Comparison of ENCODE assay signal across 1 cellular context in the genomic region with DNA sequence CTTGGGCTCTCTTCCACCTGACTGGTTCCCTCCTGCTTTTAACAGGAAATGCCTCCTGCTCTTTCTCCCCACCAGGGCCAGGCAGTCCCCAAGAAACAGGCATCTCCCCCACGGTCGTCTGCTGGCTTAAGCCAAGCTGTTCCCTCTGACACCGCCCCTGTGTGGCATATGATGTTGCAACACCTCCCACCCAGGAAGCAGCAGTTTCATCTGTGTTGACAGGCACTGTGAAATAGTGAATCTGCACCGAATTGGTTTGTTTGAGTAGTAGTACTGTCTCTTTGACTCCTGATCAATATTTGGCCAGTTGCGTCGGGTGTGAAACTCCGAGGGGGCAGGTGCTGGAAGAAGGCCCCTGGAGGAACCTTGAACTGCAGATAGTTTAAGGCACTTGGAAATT.
A peak's percentile ranks its signal among the peaks of the same experiment; 100 is the strongest.
TF ChIP-seq lines count a peak whose summit lies in the region.

No MANE protein-coding gene starts in this region.

TF ChIP-seq in HepG2, 621 proteins besides CTCF, POLR2A, EP300 and RAD21 (continued from another document and continues in another):
- TF ChIP-seq MLX (CRISPR knock-in tag; IDR thresholded peaks at IDR 0.05) (peak; percentile 38; the same call in 1 of the 2 replicates), BCLAF1 (IDR thresholded peaks at IDR 0.05) (no peak), GABPB1 (CRISPR knock-in tag; IDR thresholded peaks at IDR 0.05) (peak; percentile 39; the same call in 1 of the 2 replicates), GFI1 (CRISPR knock-in tag; IDR thresholded peaks at IDR 0.05; ENCODE audit: borderline replicate concordance) (0 out of 2 replicates have a peak, but pooled peaks have one; percentile 24), ZNF564 (CRISPR knock-in tag; IDR thresholded peaks at IDR 0.05) (0 out of 2 replicates have a peak, but pooled peaks have one; percentile 27), ZFAT (CRISPR knock-in tag; conservative IDR thresholded peaks at IDR 0.05) (peak; percentile 95), LRRFIP1 (CRISPR knock-in tag; conservative IDR thresholded peaks at IDR 0.05) (no peak), THYN1 (CRISPR knock-in tag; IDR thresholded peaks at IDR 0.05; ENCODE audit: borderline replicate concordance, low read depth) (no peak), KLF16 (CRISPR knock-in tag; IDR thresholded peaks at IDR 0.05) (0 out of 4 replicates have a peak, but pooled peaks of 1 of the 2 experiments have one; percentile 35), ZSCAN9 (CRISPR knock-in tag; IDR thresholded peaks at IDR 0.05; ENCODE audit: borderline replicate concordance) (no peak), FOXJ3 (CRISPR knock-in tag; IDR thresholded peaks at IDR 0.05; ENCODE audit: borderline replicate concordance) (peak; percentile 70; the same call in 1 of the 2 replicates), FOXK1 (CRISPR knock-in tag; IDR thresholded peaks at IDR 0.05; ENCODE audit: borderline replicate concordance, low read depth) (peak; percentile 38; the same call in 1 of the 2 replicates), MED1 (CRISPR knock-in tag; IDR thresholded peaks at IDR 0.05) (peak; percentile 32; the same call in 1 of the 2 replicates), SALL1 (CRISPR knock-in tag; IDR thresholded peaks at IDR 0.05) (peak; percentile 91), ZFP37 (CRISPR knock-in tag; IDR thresholded peaks at IDR 0.05; ENCODE audit: borderline replicate concordance) (no peak), SRSF9 (IDR thresholded peaks at IDR 0.05; ENCODE audit: borderline replicate concordance, insufficient read depth, low read depth, low read length, poor library complexity, severe bottlenecking) (no peak), JDP2 (CRISPR knock-in tag; IDR thresholded peaks at IDR 0.05; ENCODE audit: borderline replicate concordance) (no peak), HMG20A (CRISPR knock-in tag; IDR thresholded peaks at IDR 0.05; ENCODE audit: borderline replicate concordance) (peak; percentile 23; the same call in 1 of the 2 replicates), NR2F2 (IDR thresholded peaks at IDR 0.05; ENCODE audit: borderline replicate concordance, low read depth) (no peak), ZNF790 (CRISPR knock-in tag; IDR thresholded peaks at IDR 0.05; ENCODE audit: borderline replicate concordance) (no peak), NONO (IDR thresholded peaks at IDR 0.05) (no peak), NONO (CRISPR knock-in tag; conservative IDR thresholded peaks at IDR 0.05) (peak; percentile 85), MEF2D (CRISPR knock-in tag; IDR thresholded peaks at IDR 0.05) (peak; percentile 69; the same call in 1 of the 2 replicates), FOXO4 (CRISPR knock-in tag; conservative IDR thresholded peaks at IDR 0.05) (0 out of 2 replicates have a peak, but pooled peaks have one; percentile 27), TBX3 (IDR thresholded peaks at IDR 0.05; ENCODE audit: borderline replicate concordance) (0 out of 2 replicates have a peak, but pooled peaks have one; percentile 29), ZNF205 (CRISPR knock-in tag; IDR thresholded peaks at IDR 0.05) (peak; percentile 26; the same call in 1 of the 2 replicates), PRDM4 (CRISPR knock-in tag; IDR thresholded peaks at IDR 0.05; ENCODE audit: borderline replicate concordance) (no peak), ZNF280D (CRISPR knock-in tag; IDR thresholded peaks at IDR 0.05) (peak; percentile 50; the same call in 1 of the 2 replicates), JUND (CRISPR knock-in tag; IDR thresholded peaks at IDR 0.05) (peak; percentile 46; the same call in 1 of the 2 replicates), ZNF7 (CRISPR knock-in tag; IDR thresholded peaks at IDR 0.05) (no peak), IKZF5 (CRISPR knock-in tag; IDR thresholded peaks at IDR 0.05) (no peak; the same call in 1 of the 2 replicates), MZF1 (CRISPR knock-in tag; IDR thresholded peaks at IDR 0.05; ENCODE audit: borderline replicate concordance) (no peak)
- TF ChIP-seq, protein P1, sequence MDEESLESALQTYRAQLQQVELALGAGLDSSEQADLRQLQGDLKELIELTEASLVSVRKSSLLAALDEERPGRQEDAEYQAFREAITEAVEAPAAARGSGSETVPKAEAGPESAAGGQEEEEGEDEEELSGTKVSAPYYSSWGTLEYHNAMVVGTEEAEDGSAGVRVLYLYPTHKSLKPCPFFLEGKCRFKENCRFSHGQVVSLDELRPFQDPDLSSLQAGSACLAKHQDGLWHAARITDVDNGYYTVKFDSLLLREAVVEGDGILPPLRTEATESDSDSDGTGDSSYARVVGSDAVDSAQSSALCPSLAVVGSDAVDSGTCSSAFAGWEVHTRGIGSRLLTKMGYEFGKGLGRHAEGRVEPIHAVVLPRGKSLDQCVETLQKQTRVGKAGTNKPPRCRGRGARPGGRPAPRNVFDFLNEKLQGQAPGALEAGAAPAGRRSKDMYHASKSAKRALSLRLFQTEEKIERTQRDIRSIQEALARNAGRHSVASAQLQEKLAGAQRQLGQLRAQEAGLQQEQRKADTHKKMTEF (CRISPR knock-in tag; IDR thresholded peaks at IDR 0.05) = peak; percentile 44; the same call in 1 of the 2 replicates
- TF ChIP-seq, protein P2, sequence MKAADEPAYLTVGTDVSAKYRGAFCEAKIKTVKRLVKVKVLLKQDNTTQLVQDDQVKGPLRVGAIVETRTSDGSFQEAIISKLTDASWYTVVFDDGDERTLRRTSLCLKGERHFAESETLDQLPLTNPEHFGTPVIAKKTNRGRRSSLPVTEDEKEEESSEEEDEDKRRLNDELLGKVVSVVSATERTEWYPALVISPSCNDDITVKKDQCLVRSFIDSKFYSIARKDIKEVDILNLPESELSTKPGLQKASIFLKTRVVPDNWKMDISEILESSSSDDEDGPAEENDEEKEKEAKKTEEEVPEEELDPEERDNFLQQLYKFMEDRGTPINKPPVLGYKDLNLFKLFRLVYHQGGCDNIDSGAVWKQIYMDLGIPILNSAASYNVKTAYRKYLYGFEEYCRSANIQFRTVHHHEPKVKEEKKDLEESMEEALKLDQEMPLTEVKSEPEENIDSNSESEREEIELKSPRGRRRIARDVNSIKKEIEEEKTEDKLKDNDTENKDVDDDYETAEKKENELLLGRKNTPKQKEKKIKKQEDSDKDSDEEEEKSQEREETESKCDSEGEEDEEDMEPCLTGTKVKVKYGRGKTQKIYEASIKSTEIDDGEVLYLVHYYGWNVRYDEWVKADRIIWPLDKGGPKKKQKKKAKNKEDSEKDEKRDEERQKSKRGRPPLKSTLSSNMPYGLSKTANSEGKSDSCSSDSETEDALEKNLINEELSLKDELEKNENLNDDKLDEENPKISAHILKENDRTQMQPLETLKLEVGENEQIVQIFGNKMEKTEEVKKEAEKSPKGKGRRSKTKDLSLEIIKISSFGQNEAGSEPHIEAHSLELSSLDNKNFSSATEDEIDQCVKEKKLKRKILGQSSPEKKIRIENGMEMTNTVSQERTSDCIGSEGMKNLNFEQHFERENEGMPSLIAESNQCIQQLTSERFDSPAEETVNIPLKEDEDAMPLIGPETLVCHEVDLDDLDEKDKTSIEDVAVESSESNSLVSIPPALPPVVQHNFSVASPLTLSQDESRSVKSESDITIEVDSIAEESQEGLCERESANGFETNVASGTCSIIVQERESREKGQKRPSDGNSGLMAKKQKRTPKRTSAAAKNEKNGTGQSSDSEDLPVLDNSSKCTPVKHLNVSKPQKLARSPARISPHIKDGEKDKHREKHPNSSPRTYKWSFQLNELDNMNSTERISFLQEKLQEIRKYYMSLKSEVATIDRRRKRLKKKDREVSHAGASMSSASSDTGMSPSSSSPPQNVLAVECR (CRISPR knock-in tag; IDR thresholded peaks at IDR 0.05; ENCODE audit: borderline replicate concordance) = peak; percentile 53; the same call in 1 of the 2 replicates
